ENCODE assay signal across 14 cellular contexts in the genomic region with DNA sequence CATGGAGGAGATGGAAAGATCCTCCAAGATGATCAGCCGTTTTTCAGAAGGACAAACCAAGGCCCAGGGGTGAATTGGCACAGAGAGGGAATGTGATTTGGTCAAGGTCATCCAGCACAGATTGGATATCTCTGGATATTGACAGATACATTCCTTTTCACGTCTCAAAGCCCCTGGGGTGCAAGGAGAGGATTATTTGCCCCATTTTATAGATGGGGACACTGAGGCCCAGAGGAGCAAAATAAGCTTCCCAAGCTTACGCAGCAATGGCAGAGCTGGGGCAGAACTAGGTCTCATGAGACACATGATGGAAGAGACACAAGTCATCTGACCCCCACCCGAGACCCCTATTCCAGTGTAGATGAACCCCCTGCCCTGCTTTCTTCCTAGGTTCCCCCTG. TPM values are rescaled to one million over a fixed set of nuclear protein-coding genes. Genes with fewer than 3 reads are reported as not detected.
DNase-seq lines count a peak whose midpoint lies in the region; ATAC-seq, FAIRE-seq and TF ChIP-seq lines count a peak whose summit lies in the region.
"Had no signal": no experiment of that assay in that cellular context is flagged by ENCODE, and none has a peak within 500 bp of the region (broad histone marks: within the 10 kb centered on the region; RNA-seq: fewer than 3 reads in every experiment).

No MANE protein-coding gene starts in this region.

- no peaks in the 10 kb centered on the region for H4K20me1 ChIP-seq in fibroblast of lung (ENCODE audit: control insufficient read depth, extremely low read depth, insufficient read depth, low read length)

- no peak for ATAC-seq in psoas muscle
- no peak for ATAC-seq in GM19351 (IDR thresholded peaks at IDR 0.05; ENCODE audit: unreplicated experiment)

- H3K9ac ChIP-seq in SK-N-MC (ENCODE audit: insufficient read length), result no peak overlapping the region
- H3K9ac ChIP-seq in fibroblast of lung (ENCODE audit: insufficient read depth, low read length), result no peak overlapping the region

- TF ChIP-seq CTCF in AG04449 (IDR thresholded peaks at IDR 0.05; ENCODE audit: insufficient read depth, low read length, missing control alignments), result no peak
- TF ChIP-seq CTCF in fibroblast of lung (conservative IDR thresholded peaks at IDR 0.05 in 1 of 2, IDR thresholded peaks at IDR 0.05 in 1 of 2; ENCODE audit: low read depth in 1 of 2, low read length in 2 of 2), result no peak
- no peak for TF ChIP-seq CTCF in psoas muscle (IDR thresholded peaks at IDR 0.05)
- no peak for TF ChIP-seq CTCF in D721Med (IDR thresholded peaks at IDR 0.05; ENCODE audit: insufficient read depth, missing control alignments)

- intact Hi-C loops in psoas muscle (cut with DNase I), result no loop called here

- H3K27me3 ChIP-seq in fibroblast of lung (ENCODE audit: control insufficient read depth, insufficient read depth, low read length), result no peaks in the 10 kb centered on the region
- H3K27me3 ChIP-seq in psoas muscle (ENCODE audit: insufficient read depth in 3 of 3, low read length in 2 of 3), result no peaks in the 10 kb centered on the region

- FAIRE-seq in D721Med (lab: Jason Lieb, UNC), result no peak

- CTCF ChIA-PET in AG04449 (lab: Yijun Ruan, JAX), result interaction anchor here (4.9 to 9.1 kb wide), 3 partner anchors 17 to 61 kb away, joined by 22 to 176 read pairs (median 81); no protein-coding TSS in a partner anchor

- WGBS in psoas muscle, 3 donors, result 77 to 92% (median 85%) methylated on average over 4 of the region's 4 CpGs

- peaks cover 41% of the 10 kb centered on the region for H3K4me1 ChIP-seq in fibroblast of lung (ENCODE audit: control insufficient read depth, extremely low read depth, insufficient read depth, low read length)
- H3K4me1 ChIP-seq in psoas muscle, result peaks cover 3% of the 10 kb centered on the region

- H3K27ac ChIP-seq in SK-N-MC (peak overlapping the region; percentile 79), fibroblast of lung (ENCODE audit: insufficient read depth, low read length) (peak overlapping the region; percentile 86), psoas muscle (peak overlapping the region; percentile 72)

- peak overlapping the region; percentile 74; the same call in 1 of the 2 replicates for H3K4me3 ChIP-seq in AG04449 (ENCODE audit: low read depth, low read length)
- H3K4me3 ChIP-seq in SK-N-MC, result no peak overlapping the region
- peak overlapping the region in 1 of 4 experiments; percentile 99 for H3K4me3 ChIP-seq in fibroblast of lung (replicated peaks in 1 of 4; ENCODE audit: control extremely low read depth in 1 of 4, insufficient read depth in 1 of 4, low read depth in 3 of 4, low read length in 4 of 4)
- peak overlapping the region; percentile 63 for H3K4me3 ChIP-seq in psoas muscle

- no peak overlapping the region for H2AFZ ChIP-seq in fibroblast of lung (ENCODE audit: low read length)

- DNase-seq in AG04449 (ENCODE audit: low read depth, low spot score) (no peak), SK-N-MC (ENCODE audit: low read depth, low spot score) (no peak), fibroblast of lung (ENCODE audit: low read depth in 2 of 2) (no peak), psoas muscle (no peak), dedifferentiated amniotic fluid mesenchymal stem cell (ENCODE audit: extremely low spot score) (no peak), D721Med (ENCODE audit: insufficient read length, low spot score) (no peak)
- DNase-seq in activated CD4-positive, CD25-positive, alpha-beta regulatory T cell treated with anti-CD3 and anti-CD28 coated beads, Interleukin-2, amount 50 U/mL, for 72 hours, result no peak
- DNase-seq: activated T-cell treated with anti-CD3 and anti-CD28 coated beads for 4 hours; CD4-positive, alpha-beta T cell; glutamatergic neuron; midbrain; stimulated activated CD4-positive, alpha-beta T cell treated with anti-CD3 and anti-CD28 coated beads, Interleukin-15, amount 100 ng/mL, for 24 hours; T-helper 9 cell had no signal

- POLR2A ChIA-PET in AG04449 (lab: Yijun Ruan, JAX), result interaction anchor here (8.6 kb wide), 1 partner anchor 15 kb away, joined by 115 read pairs; no protein-coding TSS in a partner anchor

- peaks cover 40% of the 10 kb centered on the region for H3K79me2 ChIP-seq in fibroblast of lung (ENCODE audit: control insufficient read depth, insufficient read depth, low read length)

- H3K4me2 ChIP-seq in fibroblast of lung (ENCODE audit: extremely low read depth, insufficient read depth, low read length), result no peak overlapping the region

- H3K36me3 ChIP-seq in SK-N-MC (ENCODE audit: insufficient read depth, low read length) (no peaks in the 10 kb centered on the region), fibroblast of lung (ENCODE audit: control insufficient read depth, insufficient read depth, low read length) (peaks cover 4% of the 10 kb centered on the region), psoas muscle (ENCODE audit: insufficient read depth in 1 of 2, low read depth in 1 of 2) (no peaks in the 10 kb centered on the region)

- H3K9me3 ChIP-seq in SK-N-MC (ENCODE audit: low read depth, low read length) (no peaks in the 10 kb centered on the region), fibroblast of lung (ENCODE audit: control insufficient read depth, insufficient read depth, low read depth, low read length) (no peaks in the 10 kb centered on the region), psoas muscle (no peaks in the 10 kb centered on the region)

RNA-seq across cellular contexts. Expression of a gene that starts 0.9 kb away (rescaled TPM):
- total RNA-seq in fibroblast of lung (151 and 231 TPM in 2 replicates), psoas muscle (10 to 100 TPM; 34.0 to 56.0 (median 39.1) TPM)
- polyA plus RNA-seq in fibroblast of lung (77.4 and 347 TPM in 2 replicates), psoas muscle (10 to 100 TPM; 14.6 to 19.9 (median 19.2) TPM)
- polyA plus RNA-seq in fibroblast of lung (2012), result 109 and 618 TPM in 2 replicates
- 549 and 2,332 TPM in 2 replicates for polyA minus RNA-seq in fibroblast of lung (ENCODE audit: low replicate concordance)
- total RNA-seq: CD4-positive, alpha-beta T cell had no signal

RNA-seq across cellular contexts. Expression of a gene that starts 10.0 kb away (rescaled TPM):
- total RNA-seq in fibroblast of lung, result under 0.01 and 0.33 TPM in 2 replicates
- polyA plus RNA-seq in fibroblast of lung, result 0.09 and 1.8 TPM in 2 replicates
- 1.6 TPM in 1 of 2 replicates, not detected in the other for polyA plus RNA-seq in fibroblast of lung (2012)
- polyA minus RNA-seq in fibroblast of lung (ENCODE audit: low replicate concordance), result 1.5 TPM in 1 of 2 replicates, not detected in the other
- not detected for total RNA-seq in psoas muscle
- under 1 TPM in 2 of 3 donors, not detected in 1; 0.06 to 0.08 TPM for polyA plus RNA-seq in psoas muscle
- total RNA-seq: CD4-positive, alpha-beta T cell had no signal

RNA-seq across cellular contexts. Expression of a gene that starts 33.3 kb away (rescaled TPM):
- total RNA-seq in fibroblast of lung (not detected in 2 replicates), psoas muscle (not detected)
- polyA plus RNA-seq in fibroblast of lung (0.02 TPM in 1 of 2 replicates, not detected in the other), psoas muscle (not detected)
- polyA plus RNA-seq in fibroblast of lung (2012), result 0.03 TPM in 1 of 2 replicates, not detected in the other
- not detected in 2 replicates for polyA minus RNA-seq in fibroblast of lung (ENCODE audit: low replicate concordance)
- total RNA-seq: CD4-positive, alpha-beta T cell had no signal
